Comparison of ENCODE assay signal across 25 cellular contexts in genomic region chr18:11339121-11339520, GRCh38.
"Had no signal": no experiment of that assay in that cellular context is flagged by ENCODE, and none has a peak within 500 bp of the region (broad histone marks: within the 10 kb centered on the region; RNA-seq: fewer than 3 reads in every experiment).

No MANE protein-coding gene starts in this region.

- H2AFZ ChIP-seq: parathyroid adenoma had no signal

- H3K9me3 ChIP-seq: prostate gland, transverse colon had no signal

- H3K79me2 ChIP-seq: parathyroid adenoma had no signal

- H3K4me3 ChIP-seq: dorsolateral prefrontal cortex, heart right ventricle, mucosa of descending colon, prostate gland, skin epidermis, stomach, thoracic aorta, transverse colon had no signal

- H3K4me3 Mint-ChIP-seq: central memory CD8-positive, alpha-beta T cell; natural killer cell had no signal

- H3K36me3 ChIP-seq: heart right ventricle, prostate gland, stomach, thoracic aorta, transverse colon had no signal

- H3K4me1 Mint-ChIP-seq: central memory CD8-positive, alpha-beta T cell; natural killer cell had no signal

- DNase-seq: cortex of kidney; dorsolateral prefrontal cortex; effector CD8-positive, alpha-beta T cell; heart right ventricle; hypothalamus; kidney glomerular epithelial cell; mammary epithelial cell; mucosa of descending colon; natural killer cell; occipital lobe; retina; stimulated activated CD4-positive, alpha-beta T cell treated with anti-CD3 and anti-CD28 coated beads, Interleukin-2, amount 100 ng/mL, for 24 hours; stimulated activated CD4-positive, alpha-beta T cell treated with anti-CD3 and anti-CD28 coated beads, Interleukin-4, amount 100 ng/mL, for 4 hours; stimulated activated naive CD4-positive, alpha-beta T cell; stomach; substantia nigra; transverse colon had no signal

- ATAC-seq: esophagus mucosa, heart right ventricle, left lobe of liver, mucosa of descending colon, natural killer cell, sciatic nerve had no signal

- H3K9ac ChIP-seq: parathyroid adenoma had no signal

- H3K27ac Mint-ChIP-seq: natural killer cell had no signal

- H3K9me3 Mint-ChIP-seq: central memory CD8-positive, alpha-beta T cell had no signal

- H3K27me3 ChIP-seq: heart right ventricle, stomach, transverse colon had no signal

- H3K4me1 ChIP-seq: heart right ventricle, parathyroid adenoma, prostate gland, stomach, transverse colon had no signal

- H3K27me3 Mint-ChIP-seq: central memory CD8-positive, alpha-beta T cell had no signal

- H3K27ac ChIP-seq: dorsolateral prefrontal cortex, heart right ventricle, parathyroid adenoma, prostate gland, skin epidermis, stomach, thoracic aorta, transverse colon had no signal
